ENCODE assay signal across 10 cellular contexts in the genomic region with DNA sequence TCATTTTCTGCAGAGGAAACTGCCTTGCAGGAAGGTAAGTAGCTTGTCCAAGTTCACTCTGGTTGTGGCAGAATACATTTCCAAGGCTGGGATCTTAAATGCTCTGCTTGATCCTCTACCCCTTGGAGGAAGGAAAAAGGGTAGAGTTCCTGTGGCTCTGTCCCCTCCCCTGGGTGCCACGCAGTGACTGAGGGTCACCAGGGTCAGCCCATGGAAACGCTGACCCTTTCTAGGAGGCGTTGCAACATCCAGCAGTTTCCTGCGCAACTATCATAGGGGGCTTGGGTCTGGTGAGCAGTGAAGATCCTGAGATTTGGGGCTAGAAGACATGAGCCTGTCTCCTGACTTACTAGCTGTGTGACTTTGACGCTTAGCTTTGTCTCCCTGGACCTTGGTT. TPM values are rescaled to one million over a fixed set of nuclear protein-coding genes. Genes with fewer than 3 reads are reported as not detected.
A peak's percentile ranks its signal among the peaks of the same experiment; 100 is the strongest.
DNase-seq lines count a peak whose midpoint lies in the region; ATAC-seq, FAIRE-seq and TF ChIP-seq lines count a peak whose summit lies in the region.
"Had no signal": no experiment of that assay in that cellular context is flagged by ENCODE, and none has a peak within 500 bp of the region (broad histone marks: within the 10 kb centered on the region; RNA-seq: fewer than 3 reads in every experiment).

No MANE protein-coding gene starts in this region.

- no peaks in the 10 kb centered on the region for H3K36me3 Mint-ChIP-seq in neural crest cell (ENCODE audit: low read depth)

- H3K4me1 Mint-ChIP-seq in neural crest cell = peaks cover 50% of the 10 kb centered on the region

- peak overlapping the region; percentile 35 for H3K27ac Mint-ChIP-seq in neural crest cell (ENCODE audit: unreplicated experiment)

- H2AFZ ChIP-seq in ACC112 (ENCODE audit: low read length, unreplicated experiment) (no peak overlapping the region), PC-9 (no peak overlapping the region)

- no peaks in the 10 kb centered on the region for H3K9me3 Mint-ChIP-seq in neural crest cell

- H3K4me3 ChIP-seq in ACC112 (ENCODE audit: low read depth, low read length) (no peak overlapping the region), PC-9 (peak overlapping the region; percentile 36; the same call in 1 of the 2 replicates), ectodermal cell (ENCODE audit: insufficient read depth, low read depth, low read length) (no peak overlapping the region)

- no peaks in the 10 kb centered on the region for H4K20me1 ChIP-seq in PC-9 (ENCODE audit: insufficient read depth)

- H3K27ac ChIP-seq in ACC112 (ENCODE audit: low read depth, low read length) (peak overlapping the region; percentile 66), PC-9 (peak overlapping the region; percentile 95), ectodermal cell (ENCODE audit: insufficient read depth, low read depth, low read length, poor library complexity, severe bottlenecking) (peak overlapping the region; percentile 16)

- TF ChIP-seq CTCF in PC-9 (conservative IDR thresholded peaks at IDR 0.05) (no peak), neural crest cell (conservative IDR thresholded peaks at IDR 0.05) (no peak)

- no peak overlapping the region for H3K4me3 Mint-ChIP-seq in neural crest cell

- ATAC-seq in GM19452 (IDR thresholded peaks at IDR 0.05; ENCODE audit: unreplicated experiment) (no peak), HG03175 (IDR thresholded peaks at IDR 0.05; ENCODE audit: unreplicated experiment) (no peak), GM18867 (IDR thresholded peaks at IDR 0.05; ENCODE audit: unreplicated experiment) (no peak)

- peaks cover 46% of the 10 kb centered on the region for H3K4me1 ChIP-seq in ACC112 (ENCODE audit: control insufficient read depth, insufficient read depth, low read length, unreplicated experiment)
- peaks cover 72% of the 10 kb centered on the region for H3K4me1 ChIP-seq in PC-9 (replicated peaks; ENCODE audit: insufficient read depth)
- H3K4me1 ChIP-seq in ectodermal cell (ENCODE audit: control insufficient read depth, insufficient read depth, low read length) = peaks cover 21% of the 10 kb centered on the region

- FAIRE-seq in frontal cortex (lab: Jason Lieb, UNC) = no peak

- intact Hi-C loops in PC-9 (cut with micrococcal nuclease; ENCODE audit: unreplicated experiment) = loop anchor here (5.0 kb wide), 1 partner anchor 119 kb away; the partner anchor contains the start of gene CSF1

- no peaks in the 10 kb centered on the region for H3K9me3 ChIP-seq in PC-9 (ENCODE audit: insufficient read depth, low read depth)
- no peaks in the 10 kb centered on the region for H3K9me3 ChIP-seq in ectodermal cell (ENCODE audit: control insufficient read depth, low read length)

- peak overlapping the region; percentile 76 for H3K4me2 ChIP-seq in PC-9

- WGBS in ectodermal cell, 2 experiments = 83 to 85% methylated on average over 5 of the region's 5 CpGs

- DNase-seq in PC-9 (no peak), neural crest cell (ENCODE audit: low read depth, low spot score) (no peak), frontal cortex (ENCODE audit: low spot score in 2 of 2) (no peak)

- CTCF ChIA-PET in PC-9 (lab: Charles Lee) = interaction anchor here (0.9 to 2.8 kb wide), 2 partner anchors 84 to 191 kb away, joined by 17 to 19 read pairs; partner anchors contain the start of gene AHCYL1

- no peaks in the 10 kb centered on the region for H3K27me3 Mint-ChIP-seq in neural crest cell (ENCODE audit: low read depth)

- no peaks in the 10 kb centered on the region for H3K9me2 ChIP-seq in PC-9 (ENCODE audit: insufficient read depth)

- H3K27me3 ChIP-seq in ACC112 (ENCODE audit: insufficient read depth, low read length) (no peaks in the 10 kb centered on the region), PC-9 (ENCODE audit: insufficient read depth, low read depth) (no peaks in the 10 kb centered on the region), ectodermal cell (ENCODE audit: control insufficient read depth, insufficient read depth, low read length, poor library complexity, severe bottlenecking) (no peaks in the 10 kb centered on the region)

- POLR2A ChIA-PET in PC-9 (lab: Charles Lee; ENCODE audit: unreplicated experiment) = interaction anchor here (0.5 to 0.7 kb wide), 3 partner anchors 15 to 624 kb away, joined by 3 to 4 read pairs (median 3); no protein-coding TSS in a partner anchor

- no TSS peak for BruUV-seq in PC-9 (replicated peaks; lab: Mats Ljungman, UMichigan)

- H3K36me3 ChIP-seq in ACC112 (ENCODE audit: insufficient read depth, low read length) (no peaks in the 10 kb centered on the region), PC-9 (ENCODE audit: low read depth) (no peaks in the 10 kb centered on the region), ectodermal cell (ENCODE audit: control insufficient read depth, insufficient read depth, low read length) (no peaks in the 10 kb centered on the region)

- H3K79me2 ChIP-seq in ACC112 (ENCODE audit: control insufficient read depth, insufficient read depth, low read length, unreplicated experiment) (no peaks in the 10 kb centered on the region), PC-9 (ENCODE audit: low read depth) (peaks cover 21% of the 10 kb centered on the region)

- peaks cover 60% of the 10 kb centered on the region for H3F3A ChIP-seq in PC-9 (ENCODE audit: insufficient read depth, low read depth)

RNA-seq across cellular contexts. Expression of gene EPS8L3, which starts 29.4 kb away (rescaled TPM):
- total RNA-seq in PC-9 (2021) (0.68 and 1.2 TPM in 2 replicates), neural crest cell (not detected in 2 replicates), frontal cortex (not detected)
- polyA plus RNA-seq in ectodermal cell (2013, experiment 1 of 4) = not detected
- polyA plus RNA-seq in ectodermal cell (2013, experiment 2 of 4) = not detected
- not detected for polyA plus RNA-seq in ectodermal cell (2013, experiment 3 of 4)
- not detected for polyA plus RNA-seq in ectodermal cell (2013, experiment 4 of 4)
- total RNA-seq: activated CD8-positive, alpha-beta memory T cell treated with anti-CD3 and anti-CD28 coated beads for 36 hours; dermis microvascular lymphatic vessel endothelial cell had no signal

RNA-seq across cellular contexts. Expression of gene GSTM3, which starts 52.2 kb away (rescaled TPM):
- 101 and 110 TPM in 2 replicates for total RNA-seq in PC-9 (2021)
- 7.1 TPM for polyA plus RNA-seq in ectodermal cell (2013, experiment 1 of 4)
- 8.0 TPM for polyA plus RNA-seq in ectodermal cell (2013, experiment 2 of 4)
- 14.5 TPM for polyA plus RNA-seq in ectodermal cell (2013, experiment 3 of 4)
- 17.3 TPM for polyA plus RNA-seq in ectodermal cell (2013, experiment 4 of 4)
- total RNA-seq in neural crest cell = 56.5 and 62.0 TPM in 2 replicates
- 80.3 TPM for total RNA-seq in frontal cortex

Comparison
In these comparisons a context has a peak if more than half of its experiments do, and no peak if none do; other contexts are left out.
1. H3K27ac ChIP-seq: peak in every context shown above with its lines; median percentile 95 in PC-9; 66 in ACC112; 16 in ectodermal cell.